16 cellular contexts compared by ENCODE assay signal in genomic region chr12:99005601-99006000, GRCh38.
"Had no signal": no experiment of that assay in that cellular context is flagged by ENCODE, and none has a peak within 500 bp of the region (broad histone marks: within the 10 kb centered on the region; RNA-seq: fewer than 3 reads in every experiment).

No MANE protein-coding gene starts in this region.

- DNase-seq: activated CD4-positive, alpha-beta T cell treated with anti-CD3 and anti-CD28 coated beads, Interleukin-2, amount 50 U/mL, for 48 hours; activated naive CD4-positive, alpha-beta T cell treated with anti-CD3 and anti-CD28 coated beads for 36 hours; activated naive CD8-positive, alpha-beta T cell treated with anti-CD3 and anti-CD28 coated beads, Interleukin-2, amount 50 U/mL, for 24 hours; kidney glomerular epithelial cell; mesenchymal stem cell; naive thymus-derived CD8-positive, alpha-beta T cell; retina; stimulated activated CD4-positive, alpha-beta T cell treated with anti-CD3 and anti-CD28 coated beads, Interleukin-12 subunit alpha, Interleukin-12 subunit beta, amount 100 ng/mL, for 4 hours; stimulated activated CD4-positive, alpha-beta T cell treated with anti-CD3 and anti-CD28 coated beads, Interleukin-2, amount 100 ng/mL, for 24 hours; stomach; T1000; thyroid gland had no signal

- H3K27ac ChIP-seq: ascending aorta, esophagus muscularis mucosa, neutrophil, parathyroid adenoma, stomach, thyroid gland had no signal
